In genomic region chr17:41647940-41648410, GRCh38 we compare ENCODE assay signal across 8 cellular contexts. TPM values are rescaled to one million over a fixed set of nuclear protein-coding genes. Genes with fewer than 3 reads are reported as not detected.
A peak's percentile ranks its signal among the peaks of the same experiment; 100 is the strongest.
DNase-seq lines count a peak whose midpoint lies in the region; ATAC-seq, FAIRE-seq and TF ChIP-seq lines count a peak whose summit lies in the region.

No MANE protein-coding gene starts in this region.

- H3K4me1 ChIP-seq in endothelial cell of umbilical vein (ENCODE audit: control insufficient read depth, extremely low read depth, insufficient read depth, low read length), result peaks cover 7% of the 10 kb centered on the region

- POLR2A ChIA-PET in endothelial cell of umbilical vein (lab: Charles Lee), result interaction anchor here (1.1 kb wide), 1 partner anchor 40 kb away, joined by 4 read pairs; the partner anchor contains the start of gene EIF1

- H3K4me2 ChIP-seq in endothelial cell of umbilical vein (ENCODE audit: insufficient read depth, low read length), result peak overlapping the region; percentile 66

- DNase-seq in D721Med (ENCODE audit: insufficient read length, low spot score) (peak; percentile 80), NOMO-1 treated with dmso at 0.1 percent for 144 hours (lab: John Stamatoyannopoulos, UW; ENCODE audit: unreplicated experiment) (peak; percentile 54), endothelial cell of umbilical vein (ENCODE audit: low read depth, low spot score) (peak; percentile 63), mesenteric fat pad (ENCODE audit: low spot score) (peak; percentile 96)
- DNase-seq in activated CD8-positive, alpha-beta memory T cell treated with anti-CD3 and anti-CD28 coated beads, Interleukin-2, amount 50 U/mL, for 24 hours (ENCODE audit: extremely low read depth), result peak; percentile 75
- DNase-seq in stimulated activated CD8-positive, alpha-beta memory T cell treated with anti-CD3 and anti-CD28 coated beads, Interleukin-15, amount 100 ng/mL, for 1 hour (ENCODE audit: low read depth), result peak; percentile 81

- no peaks in the 10 kb centered on the region for H3K9me1 ChIP-seq in endothelial cell of umbilical vein (replicated peaks; ENCODE audit: control insufficient read depth, extremely low read depth, insufficient read depth, low read length)

- no peak overlapping the region for H3K9ac ChIP-seq in endothelial cell of umbilical vein (replicated peaks; ENCODE audit: extremely low read depth, insufficient read depth, low read length)

- peak overlapping the region; percentile 88 for H2AFZ ChIP-seq in endothelial cell of umbilical vein (ENCODE audit: low read depth, low read length)

- H3K27ac ChIP-seq in endothelial cell of umbilical vein (ENCODE audit: insufficient read depth, low read depth, low read length), result no peak overlapping the region

- BruUV-seq in endothelial cell of umbilical vein (replicated peaks; lab: Mats Ljungman, UMichigan), result no TSS peak

- H3K9me3 ChIP-seq in endothelial cell of umbilical vein (replicated peaks; ENCODE audit: control insufficient read depth, insufficient read depth, low read length), result no peaks in the 10 kb centered on the region

- H3K79me2 ChIP-seq in endothelial cell of umbilical vein (ENCODE audit: control insufficient read depth, insufficient read depth, low read length), result no peaks in the 10 kb centered on the region

- dilution Hi-C loops in endothelial cell of umbilical vein (cut with MboI; ENCODE audit: extremely low pct_ligation_motif_present, low sequenced_read_pairs), result no loop called here

- peak; percentile 94 for TF ChIP-seq CTCF in D721Med (IDR thresholded peaks at IDR 0.05; ENCODE audit: insufficient read depth, missing control alignments)
- peak; percentile 96 to 98 for TF ChIP-seq CTCF in endothelial cell of umbilical vein (IDR thresholded peaks at IDR 0.05; ENCODE audit: extremely low read depth in 1 of 2, insufficient read depth in 1 of 2, low read depth in 1 of 2, low read length in 2 of 2)

- no peak for TF ChIP-seq POLR2A in endothelial cell of umbilical vein (IDR thresholded peaks at IDR 0.05; ENCODE audit: low read depth, low read length)

- ATAC-seq in HG03342 (IDR thresholded peaks at IDR 0.05; ENCODE audit: unreplicated experiment) (peak; percentile 49), HG03432 (IDR thresholded peaks at IDR 0.05; ENCODE audit: unreplicated experiment) (no peak)

- FAIRE-seq in D721Med (lab: Jason Lieb, UNC), result no peak
- FAIRE-seq in endothelial cell of umbilical vein (lab: Jason Lieb, UNC), result peak; percentile 75

- no peaks in the 10 kb centered on the region for H3K36me3 ChIP-seq in endothelial cell of umbilical vein (ENCODE audit: control insufficient read depth in 2 of 2, extremely low read depth in 1 of 2, insufficient read depth in 2 of 2, low read length in 2 of 2)

- no peaks in the 10 kb centered on the region for H3K27me3 ChIP-seq in endothelial cell of umbilical vein (ENCODE audit: control insufficient read depth in 2 of 2, insufficient read depth in 2 of 2, low read length in 2 of 2)

- H3K4me3 ChIP-seq in endothelial cell of umbilical vein (replicated peaks in 1 of 3; ENCODE audit: insufficient read depth in 1 of 3, low read depth in 1 of 3, low read length in 3 of 3), result peak overlapping the region in 1 of 3 experiments; percentile 16

- intact Hi-C loops in endothelial cell of umbilical vein (cut with micrococcal nuclease), result loop anchor here (1.0 to 5.0 kb wide), 9 partner anchors 14 to 846 kb away; no protein-coding TSS in a partner anchor

- H4K20me1 ChIP-seq in endothelial cell of umbilical vein (replicated peaks; ENCODE audit: control insufficient read depth, extremely low read depth, insufficient read depth, low read length), result no peaks in the 10 kb centered on the region

- CTCF ChIA-PET in endothelial cell of umbilical vein (lab: Charles Lee), result interaction anchor here (0.6 to 9.0 kb wide), 51 partner anchors 8 to 1022 kb away, joined by 3 to 319 read pairs (median 6); partner anchors contain the start of genes KRT17, KRT19, KRT33B and KRT36

TF ChIP-seq in endothelial cell of umbilical vein, 7 proteins besides CTCF, POLR2A, EP300 and RAD21:
- no peak for TF ChIP-seq MAX (IDR thresholded peaks at IDR 0.05; ENCODE audit: insufficient read depth, insufficient read length)
- no peak for TF ChIP-seq POLR2AphosphoS5 (IDR thresholded peaks at IDR 0.05; ENCODE audit: insufficient read depth, low read depth, low read length)
- no peak for TF ChIP-seq MYC (IDR thresholded peaks at IDR 0.05; ENCODE audit: low read depth, low read length)
- no peak for TF ChIP-seq GATA2 (IDR thresholded peaks at IDR 0.05; ENCODE audit: insufficient read depth, insufficient read length, low read depth, low read length)
- TF ChIP-seq EZH2 (IDR thresholded peaks at IDR 0.05; ENCODE audit: borderline replicate concordance, low read depth, low read length, severe bottlenecking), result no peak
- TF ChIP-seq JUN (IDR thresholded peaks at IDR 0.05; ENCODE audit: borderline replicate concordance, insufficient read depth, insufficient read length, low read depth), result no peak
- no peak for TF ChIP-seq FOS (IDR thresholded peaks at IDR 0.05; ENCODE audit: borderline replicate concordance, insufficient read depth, low read length)

RNA-seq across cellular contexts. Expression of gene KRT17, which starts 23.6 kb away (rescaled TPM):
- 0.55 and 1.6 TPM in 2 replicates for total RNA-seq in endothelial cell of umbilical vein
- 0.83 and 0.96 TPM in 2 replicates for polyA plus RNA-seq in endothelial cell of umbilical vein
- 0.47 and 0.49 TPM in 2 replicates for polyA plus RNA-seq in endothelial cell of umbilical vein (2011; cell fraction: cytosol; rRNA removed)
- 1.8 TPM in 1 of 2 replicates, not detected in the other for polyA plus RNA-seq in endothelial cell of umbilical vein (2011; cell fraction: nucleus; rRNA removed)
- polyA plus RNA-seq in endothelial cell of umbilical vein (2012), result 0.25 and 0.26 TPM in 2 replicates
- not detected in 2 replicates for polyA minus RNA-seq in endothelial cell of umbilical vein
- 612 TPM for polyA minus RNA-seq in endothelial cell of umbilical vein (2011; cell fraction: cytosol; rRNA and poly(A)+ RNA removed)
- polyA minus RNA-seq in endothelial cell of umbilical vein (2011; cell fraction: nucleus; rRNA and poly(A)+ RNA removed), result 4.7 and 10.5 TPM in 2 replicates
- total RNA-seq in mesenteric fat pad, result not detected

RNA-seq across cellular contexts. Expression of gene KRT16, which starts 35.4 kb away (rescaled TPM):
- total RNA-seq in endothelial cell of umbilical vein (not detected in 2 replicates), mesenteric fat pad (5.5 TPM)
- not detected in 2 replicates for polyA plus RNA-seq in endothelial cell of umbilical vein
- polyA plus RNA-seq in endothelial cell of umbilical vein (2011; cell fraction: cytosol; rRNA removed), result not detected in 2 replicates
- polyA plus RNA-seq in endothelial cell of umbilical vein (2011; cell fraction: nucleus; rRNA removed), result 0.34 TPM in 1 of 2 replicates, not detected in the other
- 0.16 TPM in 1 of 2 replicates, not detected in the other for polyA plus RNA-seq in endothelial cell of umbilical vein (2012)
- polyA minus RNA-seq in endothelial cell of umbilical vein, result not detected in 2 replicates
- 1.9 TPM for polyA minus RNA-seq in endothelial cell of umbilical vein (2011; cell fraction: cytosol; rRNA and poly(A)+ RNA removed)
- not detected in 2 replicates for polyA minus RNA-seq in endothelial cell of umbilical vein (2011; cell fraction: nucleus; rRNA and poly(A)+ RNA removed)

RNA-seq across cellular contexts. Expression of gene EIF1, which starts 40.7 kb away (rescaled TPM):
- total RNA-seq in endothelial cell of umbilical vein (814 and 839 TPM in 2 replicates), mesenteric fat pad (972 TPM)
- 145 and 168 TPM in 2 replicates for polyA plus RNA-seq in endothelial cell of umbilical vein
- 388 and 428 TPM in 2 replicates for polyA plus RNA-seq in endothelial cell of umbilical vein (2011; cell fraction: cytosol; rRNA removed)
- 419 and 463 TPM in 2 replicates for polyA plus RNA-seq in endothelial cell of umbilical vein (2011; cell fraction: nucleus; rRNA removed)
- polyA plus RNA-seq in endothelial cell of umbilical vein (2012), result 971 and 1,095 TPM in 2 replicates
- 103 and 130 TPM in 2 replicates for polyA minus RNA-seq in endothelial cell of umbilical vein
- polyA minus RNA-seq in endothelial cell of umbilical vein (2011; cell fraction: cytosol; rRNA and poly(A)+ RNA removed), result 133 TPM
- 207 and 218 TPM in 2 replicates for polyA minus RNA-seq in endothelial cell of umbilical vein (2011; cell fraction: nucleus; rRNA and poly(A)+ RNA removed)
